Comparison of ENCODE assay signal across 22 cellular contexts in the genomic region with DNA sequence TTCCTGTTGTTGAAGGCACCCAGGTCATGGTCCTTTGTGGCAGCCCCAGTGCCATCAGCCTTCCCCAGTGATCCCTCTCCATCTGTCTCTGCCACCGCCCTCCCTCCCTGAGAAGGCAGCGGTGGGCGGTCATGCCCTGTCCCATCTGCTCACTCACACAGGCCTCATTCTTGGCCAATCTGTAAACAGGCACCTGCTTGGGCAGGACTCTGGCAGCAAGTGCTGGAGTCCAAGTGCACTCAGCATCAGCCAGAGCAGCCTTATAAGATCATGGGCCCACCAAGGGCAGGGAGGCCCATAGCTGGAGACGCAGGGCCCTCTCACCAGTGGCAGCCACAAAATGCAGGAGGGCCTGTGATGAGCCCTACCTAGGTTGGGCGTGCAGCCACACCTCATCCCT.
DNase-seq lines count a peak whose midpoint lies in the region; ATAC-seq and TF ChIP-seq lines count a peak whose summit lies in the region.
"Had no signal": no experiment of that assay in that cellular context is flagged by ENCODE, and none has a peak within 500 bp of the region (broad histone marks: within the 10 kb centered on the region; RNA-seq: fewer than 3 reads in every experiment).

No MANE protein-coding gene starts in this region.

- peaks cover 14% of the 10 kb centered on the region for H3K27me3 ChIP-seq in foreskin keratinocyte
- H3K27me3 ChIP-seq: BLaER1 had no signal

- TF ChIP-seq CTCF in foreskin keratinocyte (conservative IDR thresholded peaks at IDR 0.05) = no peak

- no peak overlapping the region for H3K27ac Mint-ChIP-seq in stimulated activated effector memory CD8-positive, alpha-beta T cell treated with anti-CD3 and anti-CD28 coated beads, Interleukin-12 subunit alpha, Interleukin-12 subunit beta, amount 100 ng/mL, for 72 hours
- H3K27ac Mint-ChIP-seq: IgD-negative memory B cell had no signal

- H3K4me1 Mint-ChIP-seq in stimulated activated effector memory CD8-positive, alpha-beta T cell treated with anti-CD3 and anti-CD28 coated beads, Interleukin-12 subunit alpha, Interleukin-12 subunit beta, amount 100 ng/mL, for 72 hours = no peaks in the 10 kb centered on the region

- no peak overlapping the region for H3K27ac ChIP-seq in foreskin keratinocyte
- H3K27ac ChIP-seq: BLaER1, HL-60, KMS-11, SK-N-MC had no signal

- H3K9me3 Mint-ChIP-seq in stimulated activated effector memory CD8-positive, alpha-beta T cell treated with anti-CD3 and anti-CD28 coated beads, Interleukin-12 subunit alpha, Interleukin-12 subunit beta, amount 100 ng/mL, for 72 hours = no peaks in the 10 kb centered on the region

- H3K36me3 Mint-ChIP-seq in stimulated activated effector memory CD8-positive, alpha-beta T cell treated with anti-CD3 and anti-CD28 coated beads, Interleukin-12 subunit alpha, Interleukin-12 subunit beta, amount 100 ng/mL, for 72 hours = no peaks in the 10 kb centered on the region
- H3K36me3 Mint-ChIP-seq: CD4-positive, CD25-positive, alpha-beta regulatory T cell had no signal

- DNase-seq in activated CD8-positive, alpha-beta memory T cell treated with anti-CD3 and anti-CD28 coated beads for 24 hours = peak; percentile 30
- no peak for DNase-seq in activated CD8-positive, alpha-beta memory T cell treated with anti-CD3 and anti-CD28 coated beads, Interleukin-2, amount 50 U/mL, for 4 hours
- DNase-seq in NCI-H524 (lab: John Stamatoyannopoulos, UW) = peak; percentile 65 to 84
- peak; percentile 26 for DNase-seq in left lobe of liver (ENCODE audit: low spot score)
- DNase-seq in stimulated activated effector memory CD8-positive, alpha-beta T cell treated with anti-CD3 and anti-CD28 coated beads, Interleukin-12 subunit alpha, Interleukin-12 subunit beta, amount 100 ng/mL, for 72 hours (ENCODE audit: low spot score in 2 of 2) = no peak
- DNase-seq in foreskin keratinocyte = no peak
- no peak for DNase-seq in effector CD4-positive, alpha-beta T cell
- DNase-seq: CD4-positive, CD25-positive, alpha-beta regulatory T cell; GDM1; MM.1S; NCI-H2081; NCI-H345; NCI-H510A treated with DMSO at 0.1 percent for 48 hours; NCI-H774; SIG-M5 had no signal

- no peaks in the 10 kb centered on the region for H3K4me1 ChIP-seq in foreskin keratinocyte
- H3K4me1 ChIP-seq: BLaER1 had no signal

- ATAC-seq in left lobe of liver = no peak
- peak; percentile 28 for ATAC-seq in stimulated activated effector memory CD8-positive, alpha-beta T cell treated with anti-CD3 and anti-CD28 coated beads, Interleukin-12 subunit alpha, Interleukin-12 subunit beta, amount 100 ng/mL, for 72 hours
- ATAC-seq in foreskin keratinocyte = no peak
- ATAC-seq: GM12878, HCT116 had no signal

- no peak overlapping the region for H3K4me3 Mint-ChIP-seq in stimulated activated effector memory CD8-positive, alpha-beta T cell treated with anti-CD3 and anti-CD28 coated beads, Interleukin-12 subunit alpha, Interleukin-12 subunit beta, amount 100 ng/mL, for 72 hours
- H3K4me3 Mint-ChIP-seq: CD4-positive, CD25-positive, alpha-beta regulatory T cell; IgD-negative memory B cell had no signal

Comparison
In these comparisons a context has a peak if more than half of its experiments do, and no peak if none do; other contexts are left out.
1. DNase-seq: peak in activated CD8-positive, alpha-beta memory T cell treated with anti-CD3 and anti-CD28 coated beads for 24 hours (single experiment), NCI-H524 (2 of 2) and left lobe of liver (single experiment); none in activated CD8-positive, alpha-beta memory T cell treated with anti-CD3 and anti-CD28 coated beads, Interleukin-2, amount 50 U/mL, for 4 hours (single experiment), stimulated activated effector memory CD8-positive, alpha-beta T cell treated with anti-CD3 and anti-CD28 coated beads, Interleukin-12 subunit alpha, Interleukin-12 subunit beta, amount 100 ng/mL, for 72 hours (0 of 2), foreskin keratinocyte (0 of 2) and effector CD4-positive, alpha-beta T cell (single experiment).